1 cellular context compared by ENCODE assay signal in genomic region chr12:24172773-24173447, GRCh38.
TF ChIP-seq lines count a peak whose summit lies in the region.

No MANE protein-coding gene starts in this region.

TF ChIP-seq in K562, 482 proteins besides CTCF, POLR2A, EP300 and RAD21:
- no peak for TF ChIP-seq UBTF (IDR thresholded peaks at IDR 0.05; ENCODE audit: borderline replicate concordance in 1 of 2, low read depth in 2 of 2, low read length in 2 of 2)
- no peak for TF ChIP-seq PBX2 (CRISPR knock-in tag; IDR thresholded peaks at IDR 0.05; ENCODE audit: low read depth)
- TF ChIP-seq PBX2 (tag; conservative IDR thresholded peaks at IDR 0.05; ENCODE audit: low read depth), result peak; percentile 48; the same call in 1 of the 2 replicates
- TF ChIP-seq PKNOX1 (IDR thresholded peaks at IDR 0.05), result peak; percentile 73
- TF ChIP-seq MEIS2 (IDR thresholded peaks at IDR 0.05; ENCODE audit: partially characterized antibody), result peak; percentile 76
TF ChIP-seq in K562: peak in this region for 3.
